In the genomic region with DNA sequence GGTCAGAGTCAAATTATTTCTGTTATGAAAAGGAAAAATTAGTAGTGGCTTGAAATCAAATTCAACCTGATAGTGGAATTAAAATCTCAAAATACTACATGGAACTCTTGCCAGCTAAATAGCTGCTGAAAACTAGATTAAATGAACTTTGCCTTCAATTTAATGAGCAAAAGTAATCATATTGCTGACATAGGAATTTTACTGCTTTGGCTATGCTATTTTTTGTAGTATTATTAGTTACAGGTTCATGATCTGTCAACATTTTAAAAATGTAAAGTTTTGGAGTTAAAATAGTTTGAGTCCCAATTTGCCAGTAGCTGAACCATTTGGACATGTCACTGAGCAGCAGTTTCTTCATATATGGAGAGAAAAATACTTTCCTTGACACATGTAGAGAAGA, we compare ENCODE assay signal across 34 cellular contexts.
"Had no signal": no experiment of that assay in that cellular context is flagged by ENCODE, and none has a peak within 500 bp of the region (broad histone marks: within the 10 kb centered on the region; RNA-seq: fewer than 3 reads in every experiment).

No MANE protein-coding gene starts in this region.

- DNase-seq: Karpas-422, MG63, MM.1S, MV-4-11, NCI-H1048, NCI-H1092, NCI-H1092 treated with DMSO at 0.1 percent for 48 hours, NCI-H1105, NCI-H1105 treated with DMSO at 0.1 percent for 48 hours, NCI-H1417, NCI-H1417 treated with DMSO at 0.1 percent for 48 hours, NCI-H1436, NCI-H1436 treated with DMSO at 0.1 percent for 48 hours, NCI-H146, NCI-H1694, NCI-H1694 treated with DMSO at 0.1 percent for 48 hours, NCI-H187, NCI-H187 treated with DMSO at 0.1 percent for 48 hours, NCI-H1930, NCI-H2029, NCI-H2081, NCI-H2081 treated with DMSO at 0.1 percent for 48 hours, NCI-H2107, NCI-H2171, NCI-H2171 treated with DMSO at 0.1 percent for 48 hours, NCI-H2227 treated with DMSO at 0.1 percent for 48 hours, NCI-H226, NCI-H345, NCI-H446, NCI-H446 treated with DMSO at 0.1 percent for 48 hours, NCI-H510A, NCI-H510A treated with DMSO at 0.1 percent for 48 hours, NCI-H524, NCI-H524 treated with DMSO at 0.1 percent for 48 hours had no signal

- H3K36me3 ChIP-seq: MG63 had no signal

- H3K9me3 ChIP-seq: MG63 had no signal

- H3K27me3 ChIP-seq: MG63 had no signal

- H3K4me3 ChIP-seq: MG63 had no signal
